In the genomic region with DNA sequence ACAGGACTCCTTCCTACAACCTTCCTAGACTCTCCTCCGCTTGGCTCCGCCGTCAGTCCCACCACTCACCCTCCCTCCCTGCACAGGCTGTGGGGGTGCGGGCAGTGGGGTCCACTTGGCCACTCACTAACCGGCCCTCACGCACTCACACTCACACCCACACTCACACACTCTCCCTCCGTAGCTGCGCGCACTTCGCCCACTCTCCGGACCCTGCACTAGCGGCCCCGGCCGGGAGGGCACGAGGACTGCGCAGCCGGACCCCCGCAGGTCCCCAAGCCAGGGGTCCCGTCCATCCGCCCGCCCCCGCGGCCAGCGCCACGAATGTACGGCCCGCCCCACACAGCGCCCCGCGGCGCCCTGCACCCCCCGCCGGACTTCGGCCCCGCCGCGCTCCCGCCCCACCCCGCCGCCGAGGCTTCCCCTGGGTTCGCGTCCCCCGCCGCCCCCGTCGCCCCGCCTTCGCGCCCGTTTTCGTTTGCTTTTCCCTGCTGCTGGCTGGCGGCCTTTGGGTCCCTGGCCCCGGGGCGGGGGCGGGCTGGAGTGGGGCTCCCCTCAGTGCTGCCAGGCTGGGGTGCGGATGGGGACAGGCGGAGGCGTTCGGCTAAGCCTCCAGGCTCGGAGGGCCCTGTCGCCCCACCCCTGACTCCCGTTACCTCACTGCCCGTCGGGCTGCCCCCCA, we compare ENCODE assay signal across 8 cellular contexts. TPM values are rescaled to one million over a fixed set of nuclear protein-coding genes. Genes with fewer than 3 reads are reported as not detected.
DNase-seq lines count a peak whose midpoint lies in the region; ATAC-seq, FAIRE-seq and TF ChIP-seq lines count a peak whose summit lies in the region.

No MANE protein-coding gene starts in this region.

- DNase-seq in AG09309 (ENCODE audit: low read depth) (no peak), NCI-H1092 (lab: John Stamatoyannopoulos, UW) (peak; percentile 38), GM12878 (ENCODE audit: low read depth, low spot score) (no peak), vagina (ENCODE audit: extremely low spot score in 2 of 2) (no peak), SW 1271 (lab: John Stamatoyannopoulos, UW) (no peak), NCI-H1694 treated with DMSO at 0.1 percent for 48 hours (lab: John Stamatoyannopoulos, UW) (no peak)

- H2AFZ ChIP-seq in GM12878 (ENCODE audit: control insufficient read depth, low read depth, low read length), result no peak overlapping the region; the same call in 1 of the 2 replicates

- intact Hi-C loops in GM12878 (cut with micrococcal nuclease; ENCODE audit: unreplicated experiment) (no loop called here), vagina (cut with DNase I) (no loop called here)

- H3K36me3 ChIP-seq in GM12878 (ENCODE audit: control insufficient read depth in 2 of 2, insufficient read depth in 2 of 2, low read length in 1 of 2) (no peaks in the 10 kb centered on the region), mucosa of rectum (ENCODE audit: control insufficient read depth in 2 of 2, insufficient read depth in 2 of 2, low read length in 2 of 2) (no peaks in the 10 kb centered on the region), vagina (no peaks in the 10 kb centered on the region)

- peak; percentile 47 for ATAC-seq in GM12878
- ATAC-seq in HG02970 (IDR thresholded peaks at IDR 0.05; ENCODE audit: low FRiP score, unreplicated experiment), result no peak

- TF ChIP-seq POLR2A in GM12878 (IDR thresholded peaks at IDR 0.05; ENCODE audit: low read depth, low read length), result no peak
- no peak for TF ChIP-seq POLR2A in vagina (IDR thresholded peaks at IDR 0.05)

- H3K4me1 ChIP-seq in GM12878 (ENCODE audit: control insufficient read depth, insufficient read depth, low read length) (peaks cover 22% of the 10 kb centered on the region), mucosa of rectum (ENCODE audit: control insufficient read depth in 2 of 2, insufficient read depth in 2 of 2, low read length in 2 of 2) (peaks cover 53 to 64% of the 10 kb centered on the region in 2 donors), vagina (peaks cover 20% of the 10 kb centered on the region)

- BruUV-seq in GM12878 (replicated peaks; lab: Mats Ljungman, UMichigan), result no TSS peak

- no peaks in the 10 kb centered on the region for H4K20me1 ChIP-seq in GM12878 (ENCODE audit: control insufficient read depth, insufficient read depth)

- TF ChIP-seq RAD21 in GM12878 (IDR thresholded peaks at IDR 0.05; ENCODE audit: insufficient read depth, low read depth, low read length), result no peak

- RAD21 ChIA-PET in GM12878 (lab: Charles Lee; ENCODE audit: unreplicated experiment), result interaction anchor here (0.7 kb wide), 1 partner anchor 83 kb away, joined by 6 read pairs; no protein-coding TSS in a partner anchor

- 55% methylated on average over 15 of the region's 65 CpGs for WGBS in GM12878 (ENCODE audit: insufficient coverage, insufficient replicate concordance, low lambda C conversion rate, missing lambda C conversion rate)

- no peak for FAIRE-seq in GM12878 (lab: Jason Lieb, UNC)

- peak overlapping the region; percentile 83 for H3K4me2 ChIP-seq in GM12878 (ENCODE audit: control insufficient read depth, insufficient read depth)

- TF ChIP-seq EP300 in GM12878 (IDR thresholded peaks at IDR 0.05; ENCODE audit: borderline replicate concordance in 1 of 2, control insufficient read depth in 1 of 2, low read depth in 2 of 2, low read length in 2 of 2), result no peak

- no peaks in the 10 kb centered on the region; a peak in 1 of 4 replicates for H3K27me3 ChIP-seq in GM12878 (replicated peaks in 1 of 2; ENCODE audit: control insufficient read depth in 2 of 2, insufficient read depth in 2 of 2, low read length in 1 of 2)
- no peaks in the 10 kb centered on the region for H3K27me3 ChIP-seq in mucosa of rectum (ENCODE audit: control insufficient read depth in 2 of 2, insufficient read depth in 2 of 2, low read length in 2 of 2)
- H3K27me3 ChIP-seq in vagina, result no peaks in the 10 kb centered on the region

- in situ Hi-C loops in GM12878 (cut with MboI), result no loop called here

- H3K4me3 ChIP-seq in AG09309 (ENCODE audit: control insufficient read depth, low read depth, low read length) (peak overlapping the region; percentile 29), GM12878 (peak overlapping the region; percentile 72; the same call in 1 of the 2 replicates), mucosa of rectum (ENCODE audit: low read length in 2 of 2) (peak overlapping the region; percentile 61 to 62), vagina (peak overlapping the region; percentile 43 to 63)

- no peaks in the 10 kb centered on the region for H3K79me2 ChIP-seq in GM12878 (ENCODE audit: control insufficient read depth, insufficient read depth, low read length)

- H3K9ac ChIP-seq in GM12878 (ENCODE audit: control insufficient read depth, insufficient read depth, low read length) (no peak overlapping the region; the same call in 1 of the 2 replicates), mucosa of rectum (ENCODE audit: low read depth in 1 of 2, low read length in 2 of 2) (peak overlapping the region; percentile 9 to 57)

- no peak overlapping the region for H3K27ac ChIP-seq in GM12878 (ENCODE audit: control insufficient read depth, insufficient read depth)
- H3K27ac ChIP-seq in mucosa of rectum (ENCODE audit: low read depth in 2 of 2, low read length in 2 of 2), result peak overlapping the region; percentile 79 to 96
- H3K27ac ChIP-seq in vagina, result no peak overlapping the region

- no peaks in the 10 kb centered on the region for H3K9me3 ChIP-seq in GM12878 (replicated peaks; ENCODE audit: control insufficient read depth, insufficient read depth, low read length)
- H3K9me3 ChIP-seq in mucosa of rectum (ENCODE audit: control insufficient read depth in 2 of 2, low read length in 2 of 2), result no peaks in the 10 kb centered on the region
- H3K9me3 ChIP-seq in vagina, result no peaks in the 10 kb centered on the region

- TF ChIP-seq CTCF in AG09309 (IDR thresholded peaks at IDR 0.05; ENCODE audit: control insufficient read depth, insufficient read depth, low read depth, low read length, missing control alignments), result no peak
- no peak for TF ChIP-seq CTCF in GM12878 (IDR thresholded peaks at IDR 0.05 in 2 of 3, conservative IDR thresholded peaks at IDR 0.05 in 1 of 3; ENCODE audit: control insufficient read depth in 2 of 3, extremely low read depth in 1 of 3, insufficient read depth in 1 of 3, low read depth in 3 of 3, low read length in 3 of 3)
- no peak for TF ChIP-seq CTCF in vagina (IDR thresholded peaks at IDR 0.05)

- POLR2A ChIA-PET in GM12878 (lab: Charles Lee), result no interaction called here

- CTCF ChIA-PET in GM12878 (lab: Yijun Ruan, JAX), result no interaction called here

- SMC1A ChIA-PET in GM12878 (lab: Charles Lee; ENCODE audit: uncharacterized antibody, unreplicated experiment), result interaction anchor here (0.7 to 0.8 kb wide), 2 partner anchors 60 to 108 kb away, joined by 3 to 5 read pairs; no protein-coding TSS in a partner anchor

RNA-seq across cellular contexts. Expression of a gene that starts 23.0 kb away (rescaled TPM):
- not detected in 2 replicates for total RNA-seq in GM12878 (2013; cell fraction: nucleolus; rRNA removed)
- not detected in 2 replicates for total RNA-seq in GM12878 (2014; rRNA removed)
- total RNA-seq in GM12878 (2014; rRNA removed; fragmentation: Illumina TruSeq; extraction: Trizol), result not detected in 2 replicates
- total RNA-seq in GM12878 (2021), result 0.31 TPM in 1 of 2 replicates, not detected in the other
- not detected for polyA plus RNA-seq in GM12878 (2011; ENCODE audit: low read depth)
- not detected in 2 replicates for polyA plus RNA-seq in GM12878 (2011; rRNA removed)
- polyA plus RNA-seq in GM12878 (2011; cell fraction: cytosol; rRNA removed), result not detected in 2 replicates
- polyA plus RNA-seq in GM12878 (2011; cell fraction: nucleus; rRNA removed), result not detected in 2 replicates
- 0.24 and 0.50 TPM in 2 replicates for polyA plus RNA-seq in GM12878 (2012)
- polyA plus RNA-seq in GM12878 (2014; fragmentation: Illumina TruSeq; extraction: Trizol), result not detected in 2 replicates
- polyA plus RNA-seq in GM12878 (2014; fragmentation: Nextera tagmentation; extraction: Ambion mirVana), result not detected
- polyA plus RNA-seq in GM12878 (2014; rRNA removed), result not detected in 2 replicates
- polyA plus RNA-seq in GM12878 (2016; fragmentation: Nextera tagmentation; extraction: Ambion mirVana), result under 1 TPM in 1 of 2 experiments, not detected in 1; 0.08 TPM
- polyA minus RNA-seq in GM12878 (2011; rRNA and poly(A)+ RNA removed), result not detected in 2 replicates
- not detected in 2 replicates for polyA minus RNA-seq in GM12878 (2011; cell fraction: cytosol; rRNA and poly(A)+ RNA removed)
- polyA minus RNA-seq in GM12878 (2011; cell fraction: nucleus; rRNA and poly(A)+ RNA removed), result not detected in 2 replicates
- total RNA-seq in vagina, result not detected

RNA-seq across cellular contexts. Expression of a gene that starts 31.8 kb away (rescaled TPM):
- total RNA-seq in GM12878 (2013; cell fraction: nucleolus; rRNA removed), result 0.71 and 0.78 TPM in 2 replicates
- total RNA-seq in GM12878 (2014; rRNA removed) (under 0.01 TPM in 1 of 2 replicates, not detected in the other), GM12878 (2014; rRNA removed; fragmentation: Illumina TruSeq; extraction: Trizol) (not detected in 2 replicates), GM12878 (2021) (not detected in 2 replicates), vagina (not detected)
- not detected for polyA plus RNA-seq in GM12878 (2011; ENCODE audit: low read depth)
- polyA plus RNA-seq in GM12878 (2011; rRNA removed) (0.09 and 0.27 TPM in 2 replicates), GM12878 (2014; fragmentation: Illumina TruSeq; extraction: Trizol) (not detected in 2 replicates), GM12878 (2014; fragmentation: Nextera tagmentation; extraction: Ambion mirVana) (not detected), GM12878 (2014; rRNA removed) (0.05 and 0.06 TPM in 2 replicates), GM12878 (2016; fragmentation: Nextera tagmentation; extraction: Ambion mirVana) (not detected)
- polyA plus RNA-seq in GM12878 (2011; cell fraction: cytosol; rRNA removed), result 0.16 and 0.20 TPM in 2 replicates
- 1.1 and 1.2 TPM in 2 replicates for polyA plus RNA-seq in GM12878 (2011; cell fraction: nucleus; rRNA removed)
- 0.04 and 0.08 TPM in 2 replicates for polyA plus RNA-seq in GM12878 (2012)
- 0.22 and 0.41 TPM in 2 replicates for polyA minus RNA-seq in GM12878 (2011; rRNA and poly(A)+ RNA removed)
- polyA minus RNA-seq in GM12878 (2011; cell fraction: cytosol; rRNA and poly(A)+ RNA removed), result 0.21 TPM in 1 of 2 replicates, not detected in the other
- 0.29 and 0.48 TPM in 2 replicates for polyA minus RNA-seq in GM12878 (2011; cell fraction: nucleus; rRNA and poly(A)+ RNA removed)

RNA-seq across cellular contexts. Expression of a gene that starts 33.6 kb away (rescaled TPM):
- total RNA-seq in GM12878 (2013; cell fraction: nucleolus; rRNA removed), result 14.3 and 16.8 TPM in 2 replicates
- total RNA-seq in GM12878 (2014; rRNA removed) (1.6 and 2.5 TPM in 2 replicates), GM12878 (2014; rRNA removed; fragmentation: Illumina TruSeq; extraction: Trizol) (1.7 and 1.8 TPM in 2 replicates), GM12878 (2021) (1.6 and 2.2 TPM in 2 replicates), vagina (not detected)
- 6.4 TPM for polyA plus RNA-seq in GM12878 (2011; ENCODE audit: low read depth)
- polyA plus RNA-seq in GM12878 (2011; rRNA removed) (6.4 and 9.2 TPM in 2 replicates), GM12878 (2014; fragmentation: Illumina TruSeq; extraction: Trizol) (1.8 and 2.8 TPM in 2 replicates), GM12878 (2014; fragmentation: Nextera tagmentation; extraction: Ambion mirVana) (1 to 10 TPM; 1.7 to 2.3 TPM), GM12878 (2014; rRNA removed) (2.6 and 3.8 TPM in 2 replicates), GM12878 (2016; fragmentation: Nextera tagmentation; extraction: Ambion mirVana) (1 to 10 TPM; 1.5 to 1.8 TPM)
- polyA plus RNA-seq in GM12878 (2011; cell fraction: cytosol; rRNA removed), result 7.1 and 12.2 TPM in 2 replicates
- 46.8 and 55.0 TPM in 2 replicates for polyA plus RNA-seq in GM12878 (2011; cell fraction: nucleus; rRNA removed)
- 11.6 and 16.9 TPM in 2 replicates for polyA plus RNA-seq in GM12878 (2012)
- polyA minus RNA-seq in GM12878 (2011; rRNA and poly(A)+ RNA removed), result 7.2 and 17.1 TPM in 2 replicates
- polyA minus RNA-seq in GM12878 (2011; cell fraction: cytosol; rRNA and poly(A)+ RNA removed), result 2.1 and 4.7 TPM in 2 replicates
- 11.8 and 14.3 TPM in 2 replicates for polyA minus RNA-seq in GM12878 (2011; cell fraction: nucleus; rRNA and poly(A)+ RNA removed)

RNA-seq across cellular contexts. Expression of a gene that starts 45.8 kb away (rescaled TPM):
- total RNA-seq in GM12878 (2013; cell fraction: nucleolus; rRNA removed), result 20.6 and 20.9 TPM in 2 replicates
- total RNA-seq in GM12878 (2014; rRNA removed) (125 and 131 TPM in 2 replicates), GM12878 (2014; rRNA removed; fragmentation: Illumina TruSeq; extraction: Trizol) (29.0 and 35.0 TPM in 2 replicates), GM12878 (2021) (73.2 and 76.6 TPM in 2 replicates), vagina (61.9 TPM)
- polyA plus RNA-seq in GM12878 (2011; ENCODE audit: low read depth), result 28.4 TPM
- polyA plus RNA-seq in GM12878 (2011; rRNA removed) (42.9 and 62.2 TPM in 2 replicates), GM12878 (2014; fragmentation: Illumina TruSeq; extraction: Trizol) (6.1 and 16.9 TPM in 2 replicates), GM12878 (2014; fragmentation: Nextera tagmentation; extraction: Ambion mirVana) (10 to 100 TPM in 1 of 2 experiments, 1 to 10 TPM in 1; 7.0 to 16.5 TPM), GM12878 (2014; rRNA removed) (136 and 169 TPM in 2 replicates), GM12878 (2016; fragmentation: Nextera tagmentation; extraction: Ambion mirVana) (100 to 1,000 TPM; 105 to 117 TPM)
- polyA plus RNA-seq in GM12878 (2011; cell fraction: cytosol; rRNA removed), result 109 and 151 TPM in 2 replicates
- polyA plus RNA-seq in GM12878 (2011; cell fraction: nucleus; rRNA removed), result 56.1 and 56.3 TPM in 2 replicates
- 68.3 and 81.0 TPM in 2 replicates for polyA plus RNA-seq in GM12878 (2012)
- 14.1 and 18.6 TPM in 2 replicates for polyA minus RNA-seq in GM12878 (2011; rRNA and poly(A)+ RNA removed)
- polyA minus RNA-seq in GM12878 (2011; cell fraction: cytosol; rRNA and poly(A)+ RNA removed), result 7.9 and 15.9 TPM in 2 replicates
- 10.0 and 12.2 TPM in 2 replicates for polyA minus RNA-seq in GM12878 (2011; cell fraction: nucleus; rRNA and poly(A)+ RNA removed)

Comparison
In these comparisons a context has a peak if more than half of its experiments do, and no peak if none do; other contexts are left out.
1. H3K27ac ChIP-seq: peak in mucosa of rectum (2 of 2); none in GM12878 (single experiment) and vagina (single experiment).
2. Peak in every context shown above with its lines, with median percentiles within 50 percentile points of each other: H3K4me3 ChIP-seq.